13 cellular contexts compared by ENCODE assay signal in the genomic region with DNA sequence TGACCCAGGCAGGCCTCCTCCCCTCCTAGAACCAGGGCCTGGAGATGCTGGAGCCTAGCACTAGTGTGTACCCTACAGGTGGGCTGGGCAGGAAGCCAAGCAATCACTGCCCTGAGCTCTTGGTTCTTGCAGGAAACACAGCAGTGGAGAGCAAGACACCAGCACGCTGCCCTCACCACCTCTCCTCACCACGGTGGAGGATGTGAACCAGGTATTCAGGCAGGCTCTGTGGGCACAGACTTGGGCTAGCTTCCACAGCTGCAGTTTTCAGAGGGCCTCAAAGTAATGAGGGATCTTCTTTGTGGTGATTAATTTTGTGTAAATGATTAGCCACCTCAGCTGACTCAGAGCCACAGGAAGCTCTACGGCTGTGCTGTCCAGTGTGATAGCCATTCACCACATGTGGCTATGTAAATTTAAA. TPM values are rescaled to one million over a fixed set of nuclear protein-coding genes. Genes with fewer than 3 reads are reported as not detected.
DNase-seq lines count a peak whose midpoint lies in the region; ATAC-seq lines count a peak whose summit lies in the region.
"Had no signal": no experiment of that assay in that cellular context is flagged by ENCODE, and none has a peak within 500 bp of the region (broad histone marks: within the 10 kb centered on the region; RNA-seq: fewer than 3 reads in every experiment).

No MANE protein-coding gene starts in this region.

- H3K4me1 Mint-ChIP-seq in activated T-helper 2 cell treated with anti-CD3 and anti-CD28 coated beads, Interferon-gamma antibody, Interleukin-2, Interleukin-4, amounts not matched to agents 10 μg/mL and 5 μg/mL and 100 μg/mL, durations not matched to agents 14 hours and 24 hours and 36 hours (ENCODE audit: low read depth) = peaks cover 16% of the 10 kb centered on the region

- no peak overlapping the region for H3K4me3 Mint-ChIP-seq in activated T-helper 2 cell treated with anti-CD3 and anti-CD28 coated beads, Interferon-gamma antibody, Interleukin-2, Interleukin-4, amounts not matched to agents 10 μg/mL and 5 μg/mL and 100 μg/mL, durations not matched to agents 14 hours and 24 hours and 36 hours (ENCODE audit: low read depth)
- H3K4me3 Mint-ChIP-seq: B cell, memory B cell had no signal

- ATAC-seq in HG03457 (IDR thresholded peaks at IDR 0.05; ENCODE audit: unreplicated experiment) = peak; percentile 41
- ATAC-seq in HG02981 (IDR thresholded peaks at IDR 0.05; ENCODE audit: unreplicated experiment) = no peak
- ATAC-seq in left ventricle myocardium superior = no peak
- ATAC-seq: right cardiac atrium had no signal

- H3K27ac Mint-ChIP-seq in activated T-helper 2 cell treated with anti-CD3 and anti-CD28 coated beads, Interferon-gamma antibody, Interleukin-2, Interleukin-4, amounts not matched to agents 10 μg/mL and 5 μg/mL and 100 μg/mL, durations not matched to agents 14 hours and 24 hours and 36 hours = peak overlapping the region; percentile 81
- H3K27ac Mint-ChIP-seq: B cell, memory B cell had no signal

- peak; percentile 70 for DNase-seq in activated effector memory CD4-positive, alpha-beta T cell treated with anti-CD3 and anti-CD28 coated beads, Interleukin-2, amount 50 U/mL, for 16 hours
- no peak for DNase-seq in activated effector memory CD4-positive, alpha-beta T cell treated with Interleukin-2 at 50 U/mL for 16 hours
- DNase-seq in activated T-helper 2 cell treated with anti-CD3 and anti-CD28 coated beads, Interferon-gamma antibody, Interleukin-2, Interleukin-4, amounts not matched to agents 10 μg/mL and 5 μg/mL and 100 μg/mL, durations not matched to agents 14 hours and 24 hours and 36 hours (ENCODE audit: low spot score) = no peak
- peak; percentile 74 for DNase-seq in posterior vena cava (ENCODE audit: low spot score)
- no peak for DNase-seq in left ventricle myocardium superior
- DNase-seq in COLO829 (ENCODE audit: low spot score) = no peak
- DNase-seq: colonic mucosa, NCI-H1930, right cardiac atrium had no signal

- intact Hi-C loops in activated T-helper 2 cell treated with anti-CD3 and anti-CD28 coated beads, Interferon-gamma antibody, Interleukin-2, Interleukin-4, amounts not matched to agents 10 μg/mL and 5 μg/mL and 100 μg/mL, durations not matched to agents 14 hours and 24 hours and 36 hours (cut with micrococcal nuclease) = loop anchor here (5.0 kb wide), 1 partner anchor 179 kb away; a partner anchor contains a TSS
- intact Hi-C loops in posterior vena cava (cut with DNase I) = no loop called here
- intact Hi-C loops in left ventricle myocardium superior (cut with micrococcal nuclease) = no loop called here

- peaks cover 4% of the 10 kb centered on the region for H3K36me3 Mint-ChIP-seq in activated T-helper 2 cell treated with anti-CD3 and anti-CD28 coated beads, Interferon-gamma antibody, Interleukin-2, Interleukin-4, amounts not matched to agents 10 μg/mL and 5 μg/mL and 100 μg/mL, durations not matched to agents 14 hours and 24 hours and 36 hours (ENCODE audit: low read depth)

- H3K27me3 Mint-ChIP-seq in activated T-helper 2 cell treated with anti-CD3 and anti-CD28 coated beads, Interferon-gamma antibody, Interleukin-2, Interleukin-4, amounts not matched to agents 10 μg/mL and 5 μg/mL and 100 μg/mL, durations not matched to agents 14 hours and 24 hours and 36 hours (ENCODE audit: low read depth) = no peaks in the 10 kb centered on the region
- H3K27me3 Mint-ChIP-seq: B cell, memory B cell had no signal

- H3K9me3 Mint-ChIP-seq in activated T-helper 2 cell treated with anti-CD3 and anti-CD28 coated beads, Interferon-gamma antibody, Interleukin-2, Interleukin-4, amounts not matched to agents 10 μg/mL and 5 μg/mL and 100 μg/mL, durations not matched to agents 14 hours and 24 hours and 36 hours = no peaks in the 10 kb centered on the region
- H3K9me3 Mint-ChIP-seq: memory B cell had no signal

RNA-seq across cellular contexts. Expression of a gene that starts 13.6 kb away (rescaled TPM):
- total RNA-seq in activated T-helper 2 cell treated with anti-CD3 and anti-CD28 coated beads, Interferon-gamma antibody, Interleukin-2, Interleukin-4, amounts not matched to agents 10 μg/mL and 5 μg/mL and 100 μg/mL, durations not matched to agents 14 hours and 24 hours and 36 hours = 622 and 630 TPM in 2 replicates
- total RNA-seq in posterior vena cava (100 to 1,000 TPM; 176 to 206 TPM), left ventricle myocardium superior (553 TPM)

RNA-seq across cellular contexts. Expression of a gene that starts 52.8 kb away (rescaled TPM):
- total RNA-seq in activated T-helper 2 cell treated with anti-CD3 and anti-CD28 coated beads, Interferon-gamma antibody, Interleukin-2, Interleukin-4, amounts not matched to agents 10 μg/mL and 5 μg/mL and 100 μg/mL, durations not matched to agents 14 hours and 24 hours and 36 hours = 36.7 and 40.3 TPM in 2 replicates
- total RNA-seq in posterior vena cava (1 to 10 TPM; 4.6 to 6.5 TPM), left ventricle myocardium superior (8.9 TPM)

Comparison
In these comparisons a context has a peak if more than half of its experiments do, and no peak if none do; other contexts are left out.
1. DNase-seq: peak in activated effector memory CD4-positive, alpha-beta T cell treated with anti-CD3 and anti-CD28 coated beads, Interleukin-2, amount 50 U/mL, for 16 hours (single experiment) and posterior vena cava (single experiment); none in activated effector memory CD4-positive, alpha-beta T cell treated with Interleukin-2 at 50 U/mL for 16 hours (single experiment), activated T-helper 2 cell treated with anti-CD3 and anti-CD28 coated beads, Interferon-gamma antibody, Interleukin-2, Interleukin-4, amounts not matched to agents 10 μg/mL and 5 μg/mL and 100 μg/mL, durations not matched to agents 14 hours and 24 hours and 36 hours (single experiment), left ventricle myocardium superior (single experiment) and COLO829 (single experiment).